Comparison of ENCODE assay signal across 23 cellular contexts in the genomic region with DNA sequence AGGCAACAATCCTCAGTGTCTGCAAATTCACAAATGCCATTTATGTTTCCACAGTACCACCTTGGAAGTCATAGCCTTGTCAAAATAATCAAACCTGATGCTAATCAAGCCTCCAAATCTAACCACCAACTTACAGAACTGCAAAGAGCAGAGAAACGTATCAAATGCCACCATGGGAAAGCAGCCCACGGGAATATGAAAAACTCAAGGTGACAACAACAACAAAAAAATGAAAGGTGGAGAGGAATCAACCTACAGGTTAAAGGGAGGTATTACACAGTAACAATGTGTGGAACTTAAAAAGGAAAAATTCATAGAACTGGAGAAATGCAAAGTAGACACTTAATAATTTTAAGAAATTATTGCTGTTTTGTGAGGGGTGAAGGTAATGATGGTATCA. TPM values are rescaled to one million over a fixed set of nuclear protein-coding genes. Genes with fewer than 3 reads are reported as not detected.
A peak's percentile ranks its signal among the peaks of the same experiment; 100 is the strongest.
DNase-seq lines count a peak whose midpoint lies in the region; ATAC-seq and TF ChIP-seq lines count a peak whose summit lies in the region.
"Had no signal": no experiment of that assay in that cellular context is flagged by ENCODE, and none has a peak within 500 bp of the region (broad histone marks: within the 10 kb centered on the region; RNA-seq: fewer than 3 reads in every experiment).

No MANE protein-coding gene starts in this region.

- H2AFZ ChIP-seq in KMS-11 (ENCODE audit: low read depth), result no peak overlapping the region

- no peaks in the 10 kb centered on the region for H3K9me3 Mint-ChIP-seq in activated CD4-positive, alpha-beta T cell treated with anti-CD3 and anti-CD28 coated beads for 36 hours (ENCODE audit: low read depth)
- H3K9me3 Mint-ChIP-seq in activated naive CD8-positive, alpha-beta T cell treated with anti-CD3 and anti-CD28 coated beads, Interleukin-2, amount 50 U/mL, for 24 hours, result peaks cover 5% of the 10 kb centered on the region
- peaks cover 0 to 3% (median 0%) of the 10 kb centered on the region in 9 donors for H3K9me3 Mint-ChIP-seq in naive thymus-derived CD8-positive, alpha-beta T cell
- no peaks in the 10 kb centered on the region for H3K9me3 Mint-ChIP-seq in stimulated activated naive B cell treated with anti-CD40 and anti-IgM and Interleukin-4, amounts not matched to agents 10 μg/mL and 1 μg/mL and 100 μg/mL, for 72 hours

- no peak overlapping the region for H3K4me2 ChIP-seq in KMS-11

- H4K20me1 ChIP-seq in KMS-11 (ENCODE audit: insufficient read depth), result no peaks in the 10 kb centered on the region

- peak overlapping the region; percentile 34 for H3K27ac Mint-ChIP-seq in activated CD4-positive, alpha-beta T cell treated with anti-CD3 and anti-CD28 coated beads for 36 hours
- H3K27ac Mint-ChIP-seq in activated naive CD8-positive, alpha-beta T cell treated with anti-CD3 and anti-CD28 coated beads, Interleukin-2, amount 50 U/mL, for 24 hours, result peak overlapping the region; percentile 1
- H3K27ac Mint-ChIP-seq in naive thymus-derived CD8-positive, alpha-beta T cell, result peak overlapping the region in 6 of 10 donors; percentile 6 to 80 (median 46)
- no peak overlapping the region for H3K27ac Mint-ChIP-seq in stimulated activated naive B cell treated with anti-CD40 and anti-IgM and Interleukin-4, amounts not matched to agents 10 μg/mL and 1 μg/mL and 100 μg/mL, for 72 hours

- no peaks in the 10 kb centered on the region for H3K27me3 ChIP-seq in KMS-11 (ENCODE audit: insufficient read depth, low read depth)
- H3K27me3 ChIP-seq: BE2C, breast epithelium, Peyer's patch, right atrium auricular region, SJSA1, suprapubic skin, uterus had no signal

- H3K27ac ChIP-seq in KMS-11, result no peak overlapping the region
- H3K27ac ChIP-seq: breast epithelium, Peyer's patch, right atrium auricular region, SJSA1, suprapubic skin, uterus, WERI-Rb-1 had no signal

- H3K79me2 ChIP-seq in KMS-11 (ENCODE audit: insufficient read depth, low read depth), result no peaks in the 10 kb centered on the region

- H3K4me3 Mint-ChIP-seq in activated CD4-positive, alpha-beta T cell treated with anti-CD3 and anti-CD28 coated beads for 36 hours, result no peak overlapping the region
- no peak overlapping the region for H3K4me3 Mint-ChIP-seq in activated naive CD8-positive, alpha-beta T cell treated with anti-CD3 and anti-CD28 coated beads, Interleukin-2, amount 50 U/mL, for 24 hours
- H3K4me3 Mint-ChIP-seq in naive thymus-derived CD8-positive, alpha-beta T cell, result no peak overlapping the region
- H3K4me3 Mint-ChIP-seq in stimulated activated naive B cell treated with anti-CD40 and anti-IgM and Interleukin-4, amounts not matched to agents 10 μg/mL and 1 μg/mL and 100 μg/mL, for 72 hours, result no peak overlapping the region

- H3K4me1 Mint-ChIP-seq in activated CD4-positive, alpha-beta T cell treated with anti-CD3 and anti-CD28 coated beads for 36 hours, result peaks cover 71% of the 10 kb centered on the region
- H3K4me1 Mint-ChIP-seq in activated naive CD8-positive, alpha-beta T cell treated with anti-CD3 and anti-CD28 coated beads, Interleukin-2, amount 50 U/mL, for 24 hours, result peaks cover 65% of the 10 kb centered on the region
- peaks cover 34 to 60% (median 51%) of the 10 kb centered on the region in 4 donors for H3K4me1 Mint-ChIP-seq in naive thymus-derived CD8-positive, alpha-beta T cell
- peaks cover 0 to 14% of the 10 kb centered on the region in 2 donors for H3K4me1 Mint-ChIP-seq in stimulated activated naive B cell treated with anti-CD40 and anti-IgM and Interleukin-4, amounts not matched to agents 10 μg/mL and 1 μg/mL and 100 μg/mL, for 72 hours

- no peak for DNase-seq in activated CD4-positive, alpha-beta T cell treated with anti-CD3 and anti-CD28 coated beads for 36 hours
- no peak for DNase-seq in activated CD4-positive, alpha-beta T cell treated with anti-CD3 and anti-CD28 coated beads, Interleukin-2, amount 50 U/mL, for 4 hours
- DNase-seq in activated naive CD8-positive, alpha-beta T cell treated with anti-CD3 and anti-CD28 coated beads, Interleukin-2, amount 50 U/mL, for 24 hours, result no peak
- no peak for DNase-seq in naive thymus-derived CD8-positive, alpha-beta T cell
- DNase-seq in left lobe of liver (ENCODE audit: low spot score), result no peak
- no peak for DNase-seq in stimulated activated naive B cell treated with anti-CD40 and anti-IgM and Interleukin-4, amounts not matched to agents 10 μg/mL and 1 μg/mL and 100 μg/mL, for 72 hours
- DNase-seq: activated CD8-positive, alpha-beta memory T cell treated with anti-CD3 and anti-CD28 coated beads for 24 hours; BE2C; cortex of kidney; MV-4-11; NCI-H187 treated with DMSO at 0.1 percent for 48 hours; NCI-H345; occipital lobe; Peyer's patch; stimulated activated CD8-positive, alpha-beta memory T cell treated with anti-CD3 and anti-CD28 coated beads, Interleukin-4, amount 100 ng/mL, for 48 hours; uterus; WERI-Rb-1 had no signal

- H3K4me3 ChIP-seq in KMS-11 (IDR thresholded peaks at IDR 0.05; ENCODE audit: insufficient read depth, low read depth, low read length), result no peak overlapping the region
- H3K4me3 ChIP-seq: breast epithelium, Peyer's patch, right atrium auricular region, SJSA1, suprapubic skin, uterus had no signal

- ATAC-seq in activated CD4-positive, alpha-beta T cell treated with anti-CD3 and anti-CD28 coated beads for 36 hours, result no peak
- no peak for ATAC-seq in activated naive CD8-positive, alpha-beta T cell treated with anti-CD3 and anti-CD28 coated beads, Interleukin-2, amount 50 U/mL, for 24 hours
- ATAC-seq in naive thymus-derived CD8-positive, alpha-beta T cell, result no peak
- ATAC-seq in left lobe of liver, result no peak
- no peak for ATAC-seq in stimulated activated naive B cell treated with anti-CD40 and anti-IgM and Interleukin-4, amounts not matched to agents 10 μg/mL and 1 μg/mL and 100 μg/mL, for 72 hours (replicated peaks)
- no peak for ATAC-seq in GM19324 (IDR thresholded peaks at IDR 0.05; ENCODE audit: low FRiP score, unreplicated experiment)

- no peaks in the 10 kb centered on the region for H3K27me3 Mint-ChIP-seq in activated CD4-positive, alpha-beta T cell treated with anti-CD3 and anti-CD28 coated beads for 36 hours
- no peaks in the 10 kb centered on the region for H3K27me3 Mint-ChIP-seq in activated naive CD8-positive, alpha-beta T cell treated with anti-CD3 and anti-CD28 coated beads, Interleukin-2, amount 50 U/mL, for 24 hours
- no peaks in the 10 kb centered on the region for H3K27me3 Mint-ChIP-seq in naive thymus-derived CD8-positive, alpha-beta T cell
- peaks cover 0 to 7% of the 10 kb centered on the region in 2 donors for H3K27me3 Mint-ChIP-seq in stimulated activated naive B cell treated with anti-CD40 and anti-IgM and Interleukin-4, amounts not matched to agents 10 μg/mL and 1 μg/mL and 100 μg/mL, for 72 hours

- TF ChIP-seq CTCF in KMS-11 (conservative IDR thresholded peaks at IDR 0.05; ENCODE audit: low read depth, low read length), result peak; percentile 35; the same call in 1 of the 2 replicates

- POLR2A ChIA-PET in activated CD4-positive, alpha-beta T cell treated with anti-CD3 and anti-CD28 coated beads for 36 hours (lab: Charles Lee), result no interaction called here
- POLR2A ChIA-PET in naive thymus-derived CD8-positive, alpha-beta T cell (lab: Charles Lee), result no interaction called here

- H3K36me3 ChIP-seq in KMS-11 (ENCODE audit: insufficient read depth), result no peaks in the 10 kb centered on the region
- H3K36me3 ChIP-seq: BE2C, breast epithelium, Peyer's patch, right atrium auricular region, SJSA1, suprapubic skin, uterus, WERI-Rb-1 had no signal

- CTCF ChIA-PET in activated CD4-positive, alpha-beta T cell treated with anti-CD3 and anti-CD28 coated beads for 36 hours (lab: Charles Lee), result no interaction called here

- H3K36me3 Mint-ChIP-seq in activated CD4-positive, alpha-beta T cell treated with anti-CD3 and anti-CD28 coated beads for 36 hours (ENCODE audit: low read depth), result peaks cover 59% of the 10 kb centered on the region
- peaks cover 47% of the 10 kb centered on the region for H3K36me3 Mint-ChIP-seq in activated naive CD8-positive, alpha-beta T cell treated with anti-CD3 and anti-CD28 coated beads, Interleukin-2, amount 50 U/mL, for 24 hours (ENCODE audit: low read depth)
- H3K36me3 Mint-ChIP-seq in naive thymus-derived CD8-positive, alpha-beta T cell, result peaks cover 0 to 29% (median 3%) of the 10 kb centered on the region in 3 donors
- H3K36me3 Mint-ChIP-seq in stimulated activated naive B cell treated with anti-CD40 and anti-IgM and Interleukin-4, amounts not matched to agents 10 μg/mL and 1 μg/mL and 100 μg/mL, for 72 hours, result no peaks in the 10 kb centered on the region

- intact Hi-C loops in activated CD4-positive, alpha-beta T cell treated with anti-CD3 and anti-CD28 coated beads for 36 hours (cut with DNase I, micrococcal nuclease), result no loop called here

- no peaks in the 10 kb centered on the region for H3K4me1 ChIP-seq in KMS-11 (ENCODE audit: low read depth, poor library complexity, severe bottlenecking)
- H3K4me1 ChIP-seq: BE2C, breast epithelium, Peyer's patch, right atrium auricular region, SJSA1, suprapubic skin, uterus had no signal

- H3K9ac ChIP-seq in KMS-11, result no peak overlapping the region

RNA-seq across cellular contexts. Expression of gene CD226, which starts 46.7 kb away (rescaled TPM):
- total RNA-seq in activated CD4-positive, alpha-beta T cell treated with anti-CD3 and anti-CD28 coated beads for 36 hours, result 10 to 100 TPM; 53.3 to 56.9 TPM
- total RNA-seq in naive thymus-derived CD8-positive, alpha-beta T cell, result 10 to 100 TPM; 24.6 to 26.1 TPM
- polyA plus RNA-seq in naive thymus-derived CD8-positive, alpha-beta T cell, result 10 to 100 TPM; 13.0 to 26.4 (median 15.6) TPM
- 1.5 TPM for total RNA-seq in left lobe of liver

Comparison
In these comparisons a context has a peak if more than half of its experiments do, and no peak if none do; other contexts are left out.
1. RNA of gene CD226, which starts 46.7 kb away (total RNA-seq): 53.3 to 56.9 TPM in activated CD4-positive, alpha-beta T cell treated with anti-CD3 and anti-CD28 coated beads for 36 hours and 24.6 to 26.1 TPM in naive thymus-derived CD8-positive, alpha-beta T cell; 1.5 TPM in left lobe of liver (single experiment); every median in the first group is over 10 times any median in the second.